ENCODE assay signal across 11 cellular contexts in the genomic region with DNA sequence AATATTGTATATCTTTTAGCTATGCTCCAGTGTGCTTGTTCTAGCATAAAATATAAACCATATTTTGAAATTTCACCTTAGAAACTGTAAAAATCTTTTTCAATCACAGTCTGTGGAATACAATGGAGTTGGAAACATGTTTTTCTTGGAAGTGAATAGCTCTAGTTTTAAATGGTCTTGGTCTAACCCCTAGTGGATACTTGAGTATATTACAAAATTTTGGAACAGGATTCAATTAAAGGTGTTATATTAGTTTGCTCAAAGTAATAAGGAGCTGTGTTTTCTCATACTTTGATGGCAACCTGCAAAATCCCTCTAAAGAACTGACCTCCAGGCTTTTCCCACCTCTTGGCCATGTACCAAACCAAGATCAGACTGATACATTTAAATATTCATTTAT. TPM values are rescaled to one million over a fixed set of nuclear protein-coding genes. Genes with fewer than 3 reads are reported as not detected.
A peak's percentile ranks its signal among the peaks of the same experiment; 100 is the strongest.
DNase-seq lines count a peak whose midpoint lies in the region; ATAC-seq and TF ChIP-seq lines count a peak whose summit lies in the region.
"Had no signal": no experiment of that assay in that cellular context is flagged by ENCODE, and none has a peak within 500 bp of the region (broad histone marks: within the 10 kb centered on the region; RNA-seq: fewer than 3 reads in every experiment).

No MANE protein-coding gene starts in this region.

- no peak overlapping the region for H3K9ac ChIP-seq in neural progenitor cell

- no peaks in the 10 kb centered on the region for H3K9me3 ChIP-seq in neural progenitor cell (ENCODE audit: low read depth)
- H3K9me3 ChIP-seq: SJCRH30 had no signal

- H3K4me3 ChIP-seq in GM12865 (ENCODE audit: low read depth, low read length) (no peak overlapping the region), dorsolateral prefrontal cortex (no peak overlapping the region), neural progenitor cell (no peak overlapping the region)
- H3K4me3 ChIP-seq: SJCRH30 had no signal

- H3K27me3 ChIP-seq in dorsolateral prefrontal cortex: peaks cover 0 to 92% (median 37%) of the 10 kb centered on the region in 45 donors
- H3K27me3 ChIP-seq in neural progenitor cell: no peaks in the 10 kb centered on the region
- H3K27me3 ChIP-seq: SJCRH30 had no signal

- no peak for ATAC-seq in stimulated activated naive CD8-positive, alpha-beta T cell treated with anti-CD3 and anti-CD28 coated beads, Interleukin-15, Interleukin-2, amounts not matched to agents 100 U/mL and 50 U/mL, for 24 hours
- no peak for ATAC-seq in HG02610 (IDR thresholded peaks at IDR 0.05; ENCODE audit: unreplicated experiment)
- ATAC-seq: left ventricle myocardium superior had no signal

- H3K79me2 ChIP-seq in neural progenitor cell (ENCODE audit: low read depth): no peaks in the 10 kb centered on the region

- H3K4me1 ChIP-seq in neural progenitor cell: no peaks in the 10 kb centered on the region
- H3K4me1 ChIP-seq: SJCRH30 had no signal

- H3K36me3 Mint-ChIP-seq in neural progenitor cell: peaks cover 11% of the 10 kb centered on the region

- no peaks in the 10 kb centered on the region for H3K4me1 Mint-ChIP-seq in neural progenitor cell
- H3K4me1 Mint-ChIP-seq: activated naive CD4-positive, alpha-beta T cell treated with anti-CD3 and anti-CD28 coated beads, Interleukin-2, amount 10 ng/mL, durations not matched to agents 7 days and 5 days had no signal

- H3K9me3 Mint-ChIP-seq in neural progenitor cell: no peaks in the 10 kb centered on the region
- H3K9me3 Mint-ChIP-seq: activated naive CD4-positive, alpha-beta T cell treated with anti-CD3 and anti-CD28 coated beads, Interleukin-2, amount 10 ng/mL, durations not matched to agents 7 days and 5 days had no signal

- H3K27me3 Mint-ChIP-seq in neural progenitor cell (ENCODE audit: insufficient read depth, low read depth): no peaks in the 10 kb centered on the region
- H3K27me3 Mint-ChIP-seq: activated naive CD4-positive, alpha-beta T cell treated with anti-CD3 and anti-CD28 coated beads, Interleukin-2, amount 10 ng/mL, durations not matched to agents 7 days and 5 days had no signal

- intact Hi-C loops in dorsolateral prefrontal cortex (cut with DNase I): no loop called here

- no peak overlapping the region for H2AFZ ChIP-seq in neural progenitor cell (replicated peaks)

- no peak overlapping the region for H3K4me2 ChIP-seq in neural progenitor cell

- no peaks in the 10 kb centered on the region for H4K20me1 ChIP-seq in neural progenitor cell (ENCODE audit: low read depth)

- no peak overlapping the region for H3K4me3 Mint-ChIP-seq in neural progenitor cell
- H3K4me3 Mint-ChIP-seq: activated naive CD4-positive, alpha-beta T cell treated with anti-CD3 and anti-CD28 coated beads, Interleukin-2, amount 10 ng/mL, durations not matched to agents 7 days and 5 days had no signal

- TF ChIP-seq CTCF in GM12865 (IDR thresholded peaks at IDR 0.05; ENCODE audit: insufficient read depth, low read depth, low read length, missing control alignments): peak; percentile 12
- TF ChIP-seq CTCF in dorsolateral prefrontal cortex (IDR thresholded peaks at IDR 0.05 in 54 of 56, conservative IDR thresholded peaks at IDR 0.05 in 2 of 56; ENCODE audit: low read depth in 1 of 56, partially characterized antibody in 56 of 56): peak in 41 of 56 donors; percentile 9 to 50 (median 35)
- peak; percentile 31 for TF ChIP-seq CTCF in neural progenitor cell (IDR thresholded peaks at IDR 0.05)

- DNase-seq in GM12865 (ENCODE audit: low read depth) (no peak), NCI-H2107 (lab: John Stamatoyannopoulos, UW) (peak; percentile 4), dorsolateral prefrontal cortex (no peak), neural progenitor cell (ENCODE audit: low spot score) (no peak), kidney glomerular epithelial cell (lab: John Stamatoyannopoulos, UW) (no peak), NCI-H187 treated with DMSO at 0.1 percent for 48 hours (lab: John Stamatoyannopoulos, UW) (no peak)
- no peak for DNase-seq in stimulated activated naive CD8-positive, alpha-beta T cell treated with anti-CD3 and anti-CD28 coated beads, Interleukin-15, Interleukin-2, amounts not matched to agents 100 U/mL and 50 U/mL, for 24 hours
- DNase-seq: activated naive CD4-positive, alpha-beta T cell treated with anti-CD3 and anti-CD28 coated beads, Interleukin-2, amount 10 ng/mL, durations not matched to agents 7 days and 5 days; left ventricle myocardium superior had no signal

- H3K27ac ChIP-seq in dorsolateral prefrontal cortex (no peak overlapping the region), neural progenitor cell (no peak overlapping the region)
- H3K27ac ChIP-seq: SJCRH30 had no signal

- no peaks in the 10 kb centered on the region for H3F3A ChIP-seq in neural progenitor cell (ENCODE audit: low read depth)

- peaks cover 6% of the 10 kb centered on the region for H3K36me3 ChIP-seq in neural progenitor cell

- no peak overlapping the region for H3K27ac Mint-ChIP-seq in neural progenitor cell
- H3K27ac Mint-ChIP-seq: activated naive CD4-positive, alpha-beta T cell treated with anti-CD3 and anti-CD28 coated beads, Interleukin-2, amount 10 ng/mL, durations not matched to agents 7 days and 5 days had no signal

RNA-seq across cellular contexts. Expression of a gene that starts 48.2 kb away (rescaled TPM):
- total RNA-seq in dorsolateral prefrontal cortex: 1 to 10 TPM in 69 of 120 experiments, under 1 TPM in 51; 0.31 to 3.9 (median 1.1) TPM
- total RNA-seq in neural progenitor cell (ENCODE audit: low replicate concordance): 115 and 182 TPM in 2 replicates

RNA-seq across cellular contexts. Expression of a gene that starts 56.6 kb away (rescaled TPM):
- total RNA-seq in dorsolateral prefrontal cortex (under 1 TPM in 4 of 120 experiments, not detected in 116; 0.21 to 0.25 (median 0.23) TPM), neural progenitor cell (ENCODE audit: low replicate concordance) (not detected in 2 replicates)
- total RNA-seq: SJCRH30 had no signal

Comparison
In these comparisons a context has a peak if more than half of its experiments do, and no peak if none do; other contexts are left out.
1. RNA of a gene that starts 48.2 kb away (total RNA-seq): 115 to 182 TPM in neural progenitor cell; 0.31 to 3.9 TPM in dorsolateral prefrontal cortex; every median in the first group is over 10 times any median in the second.
2. Peak in every context shown above with its lines, with median percentiles within 50 percentile points of each other: CTCF ChIP-seq.